In the genomic region with DNA sequence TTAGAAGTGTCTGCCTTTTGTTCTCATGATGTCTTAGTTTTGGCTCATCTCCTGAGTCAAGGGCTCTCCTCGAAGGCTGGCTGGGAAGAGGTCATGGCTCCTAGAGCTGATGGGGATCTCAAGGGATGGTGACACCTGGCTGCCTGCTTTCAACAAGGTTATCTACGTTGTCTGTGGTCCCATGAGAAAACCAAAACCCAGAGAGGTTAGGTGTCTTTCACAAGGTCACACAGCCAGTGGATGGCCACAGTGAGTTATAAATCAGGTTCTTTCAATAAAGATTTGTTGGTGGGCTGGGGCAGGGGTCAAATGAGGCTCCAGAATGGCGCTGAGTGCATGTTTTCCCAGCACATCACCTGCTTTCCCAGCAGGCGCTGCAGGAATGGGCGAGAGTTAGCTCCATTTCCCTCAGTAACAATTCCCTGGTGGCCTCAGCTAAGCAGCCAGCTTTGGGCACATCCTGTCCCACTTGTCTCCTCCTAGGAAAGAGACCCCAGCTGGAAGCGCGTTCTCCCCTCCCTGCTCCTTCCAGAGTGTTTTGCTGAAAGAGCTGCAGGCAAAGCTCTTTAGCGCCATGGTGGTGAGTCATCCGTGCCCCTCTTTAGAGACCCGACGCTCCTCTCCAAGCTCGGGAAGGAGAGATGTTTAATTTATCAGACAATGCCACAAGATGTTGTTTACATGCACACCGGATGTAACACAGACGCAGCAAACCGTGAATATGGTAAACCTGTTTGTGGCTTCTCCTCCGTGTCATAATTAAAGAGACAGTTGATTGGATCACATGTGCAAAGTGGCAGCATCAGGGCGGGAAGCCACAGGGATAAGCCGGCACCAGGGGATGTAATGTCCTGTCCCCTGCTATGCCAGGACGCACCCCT, we compare ENCODE assay signal across 11 cellular contexts.
DNase-seq lines count a peak whose midpoint lies in the region; ATAC-seq and TF ChIP-seq lines count a peak whose summit lies in the region.
"Had no signal": no experiment of that assay in that cellular context is flagged by ENCODE, and none has a peak within 500 bp of the region (broad histone marks: within the 10 kb centered on the region; RNA-seq: fewer than 3 reads in every experiment).

No MANE protein-coding gene starts in this region.

- no peaks in the 10 kb centered on the region for H3K79me2 ChIP-seq in Karpas-422 (ENCODE audit: low read length)

- H2AFZ ChIP-seq in Karpas-422 (ENCODE audit: low read length) = no peak overlapping the region

- TF ChIP-seq CTCF in GM12865 (IDR thresholded peaks at IDR 0.05; ENCODE audit: insufficient read depth, low read depth, low read length, missing control alignments) (no peak), type B pancreatic cell (conservative IDR thresholded peaks at IDR 0.05) (no peak)

- no peak overlapping the region for H3K27ac ChIP-seq in Karpas-422 (ENCODE audit: low read length)
- H3K27ac ChIP-seq: sigmoid colon had no signal

- H3K27ac Mint-ChIP-seq in activated CD8-positive, alpha-beta T cell treated with anti-CD3 and anti-CD28 coated beads, Interleukin-2, amount 10 ng/mL, durations not matched to agents 7 days and 5 days = no peak overlapping the region
- peak overlapping the region; percentile 55 to 63 for H3K27ac Mint-ChIP-seq in natural killer cell treated with Interleukin-12 subunit alpha and Interleukin-12 subunit beta and Interleukin-15 and Interleukin-18, amount 100 ng/mL, for 72 hours
- H3K27ac Mint-ChIP-seq in type B pancreatic cell = no peak overlapping the region

- POLR2A ChIA-PET in activated CD8-positive, alpha-beta T cell treated with anti-CD3 and anti-CD28 coated beads, Interleukin-2, amount 10 ng/mL, durations not matched to agents 7 days and 5 days (lab: Charles Lee) = no interaction called here

- CTCF ChIA-PET in activated CD8-positive, alpha-beta T cell treated with anti-CD3 and anti-CD28 coated beads, Interleukin-2, amount 10 ng/mL, durations not matched to agents 7 days and 5 days (lab: Charles Lee) = no interaction called here

- no peaks in the 10 kb centered on the region for H3K4me1 ChIP-seq in Karpas-422 (ENCODE audit: low read length)
- H3K4me1 ChIP-seq: sigmoid colon had no signal

- H3K27me3 Mint-ChIP-seq in activated CD8-positive, alpha-beta T cell treated with anti-CD3 and anti-CD28 coated beads, Interleukin-2, amount 10 ng/mL, durations not matched to agents 7 days and 5 days (ENCODE audit: low read depth) = peaks cover 2% of the 10 kb centered on the region
- no peaks in the 10 kb centered on the region for H3K27me3 Mint-ChIP-seq in natural killer cell treated with Interleukin-12 subunit alpha and Interleukin-12 subunit beta and Interleukin-15 and Interleukin-18, amount 100 ng/mL, for 72 hours
- H3K27me3 Mint-ChIP-seq in type B pancreatic cell = peaks cover 29% of the 10 kb centered on the region

- no peaks in the 10 kb centered on the region for H3K36me3 ChIP-seq in Karpas-422 (ENCODE audit: insufficient read depth, low read length)
- H3K36me3 ChIP-seq: sigmoid colon had no signal

- H3K4me3 Mint-ChIP-seq in activated CD8-positive, alpha-beta T cell treated with anti-CD3 and anti-CD28 coated beads, Interleukin-2, amount 10 ng/mL, durations not matched to agents 7 days and 5 days = no peak overlapping the region
- H3K4me3 Mint-ChIP-seq in natural killer cell treated with Interleukin-12 subunit alpha and Interleukin-12 subunit beta and Interleukin-15 and Interleukin-18, amount 100 ng/mL, for 72 hours = peak overlapping the region; percentile 45
- no peak overlapping the region for H3K4me3 Mint-ChIP-seq in type B pancreatic cell
- H3K4me3 Mint-ChIP-seq: stimulated activated naive CD8-positive, alpha-beta T cell treated with anti-CD3 and anti-CD28 coated beads, Interleukin-15, amount 100 ng/mL, for 72 hours had no signal

- no peaks in the 10 kb centered on the region for H4K20me1 ChIP-seq in Karpas-422 (ENCODE audit: insufficient read depth, low read depth, low read length)

- no peaks in the 10 kb centered on the region for H3K9me3 ChIP-seq in Karpas-422 (ENCODE audit: low read length)
- H3K9me3 ChIP-seq: sigmoid colon had no signal

- no peaks in the 10 kb centered on the region for H3K27me3 ChIP-seq in Karpas-422 (ENCODE audit: low read length)

- DNase-seq in GM12865 (ENCODE audit: low read depth) (peak; percentile 4), NCI-H2029 treated with DMSO at 0.1 percent for 48 hours (lab: John Stamatoyannopoulos, UW) (peak; percentile 54), NCI-H446 treated with DMSO at 0.1 percent for 48 hours (lab: John Stamatoyannopoulos, UW) (no peak), NOMO-1 (lab: John Stamatoyannopoulos, UW; ENCODE audit: unreplicated experiment in 2 of 2) (no peak), Karpas-422 (no peak), type B pancreatic cell (ENCODE audit: extremely low spot score, unreplicated experiment) (no peak)
- peak; percentile 42 for DNase-seq in activated CD8-positive, alpha-beta T cell treated with anti-CD3 and anti-CD28 coated beads, Interleukin-2, amount 10 ng/mL, durations not matched to agents 7 days and 5 days
- no peak for DNase-seq in natural killer cell treated with Interleukin-12 subunit alpha and Interleukin-12 subunit beta and Interleukin-15 and Interleukin-18, amount 100 ng/mL, for 72 hours (ENCODE audit: low spot score)
- DNase-seq: sigmoid colon; stimulated activated naive CD8-positive, alpha-beta T cell treated with anti-CD3 and anti-CD28 coated beads, Interleukin-15, amount 100 ng/mL, for 72 hours had no signal

- no peaks in the 10 kb centered on the region for H3K9me3 Mint-ChIP-seq in activated CD8-positive, alpha-beta T cell treated with anti-CD3 and anti-CD28 coated beads, Interleukin-2, amount 10 ng/mL, durations not matched to agents 7 days and 5 days (ENCODE audit: insufficient read depth)
- H3K9me3 Mint-ChIP-seq in natural killer cell treated with Interleukin-12 subunit alpha and Interleukin-12 subunit beta and Interleukin-15 and Interleukin-18, amount 100 ng/mL, for 72 hours = no peaks in the 10 kb centered on the region
- H3K9me3 Mint-ChIP-seq in type B pancreatic cell = no peaks in the 10 kb centered on the region
- H3K9me3 Mint-ChIP-seq: stimulated activated naive CD8-positive, alpha-beta T cell treated with anti-CD3 and anti-CD28 coated beads, Interleukin-15, amount 100 ng/mL, for 72 hours had no signal

- no peaks in the 10 kb centered on the region for H3K9me2 ChIP-seq in Karpas-422 (replicated peaks; ENCODE audit: insufficient read depth, low read length)

- H3K36me3 Mint-ChIP-seq in activated CD8-positive, alpha-beta T cell treated with anti-CD3 and anti-CD28 coated beads, Interleukin-2, amount 10 ng/mL, durations not matched to agents 7 days and 5 days (ENCODE audit: low read depth) = no peaks in the 10 kb centered on the region
- no peaks in the 10 kb centered on the region for H3K36me3 Mint-ChIP-seq in natural killer cell treated with Interleukin-12 subunit alpha and Interleukin-12 subunit beta and Interleukin-15 and Interleukin-18, amount 100 ng/mL, for 72 hours
- H3K36me3 Mint-ChIP-seq in type B pancreatic cell = no peaks in the 10 kb centered on the region

- peak; percentile 68 for ATAC-seq in activated CD8-positive, alpha-beta T cell treated with anti-CD3 and anti-CD28 coated beads, Interleukin-2, amount 10 ng/mL, durations not matched to agents 7 days and 5 days
- ATAC-seq in natural killer cell treated with Interleukin-12 subunit alpha and Interleukin-12 subunit beta and Interleukin-15 and Interleukin-18, amount 100 ng/mL, for 72 hours = peak; percentile 64 to 76
- ATAC-seq: left lobe of liver; stimulated activated naive CD8-positive, alpha-beta T cell treated with anti-CD3 and anti-CD28 coated beads, Interleukin-15, amount 100 ng/mL, for 72 hours had no signal

- H3K4me2 ChIP-seq in Karpas-422 (ENCODE audit: low read depth, low read length, poor library complexity, severe bottlenecking) = no peak overlapping the region

- H3K4me1 Mint-ChIP-seq in activated CD8-positive, alpha-beta T cell treated with anti-CD3 and anti-CD28 coated beads, Interleukin-2, amount 10 ng/mL, durations not matched to agents 7 days and 5 days (ENCODE audit: low read depth) = peaks cover 17% of the 10 kb centered on the region
- H3K4me1 Mint-ChIP-seq in natural killer cell treated with Interleukin-12 subunit alpha and Interleukin-12 subunit beta and Interleukin-15 and Interleukin-18, amount 100 ng/mL, for 72 hours (ENCODE audit: low read depth in 2 of 2) = peaks cover 31 to 33% of the 10 kb centered on the region in 2 donors
- H3K4me1 Mint-ChIP-seq in type B pancreatic cell (ENCODE audit: unreplicated experiment) = peaks cover 12% of the 10 kb centered on the region

- H3K9ac ChIP-seq in Karpas-422 (ENCODE audit: low read length) = no peak overlapping the region

- H3K4me3 ChIP-seq in GM12865 (ENCODE audit: low read depth, low read length) = no peak overlapping the region
- no peak overlapping the region for H3K4me3 ChIP-seq in Karpas-422 (ENCODE audit: low read length)
- H3K4me3 ChIP-seq: sigmoid colon had no signal

Comparison
In these comparisons a context has a peak if more than half of its experiments do, and no peak if none do; other contexts are left out.
1. DNase-seq: peak in GM12865 (single experiment), NCI-H2029 treated with DMSO at 0.1 percent for 48 hours (single experiment) and activated CD8-positive, alpha-beta T cell treated with anti-CD3 and anti-CD28 coated beads, Interleukin-2, amount 10 ng/mL, durations not matched to agents 7 days and 5 days (single experiment); none in natural killer cell treated with Interleukin-12 subunit alpha and Interleukin-12 subunit beta and Interleukin-15 and Interleukin-18, amount 100 ng/mL, for 72 hours (single experiment), NCI-H446 treated with DMSO at 0.1 percent for 48 hours (single experiment), NOMO-1 (0 of 2), Karpas-422 (single experiment) and type B pancreatic cell (single experiment).
2. H3K27ac Mint-ChIP-seq: peak in natural killer cell treated with Interleukin-12 subunit alpha and Interleukin-12 subunit beta and Interleukin-15 and Interleukin-18, amount 100 ng/mL, for 72 hours (2 of 2); none in activated CD8-positive, alpha-beta T cell treated with anti-CD3 and anti-CD28 coated beads, Interleukin-2, amount 10 ng/mL, durations not matched to agents 7 days and 5 days (single experiment) and type B pancreatic cell (single experiment).